Comparison of ENCODE assay signal across 11 cellular contexts in the genomic region with DNA sequence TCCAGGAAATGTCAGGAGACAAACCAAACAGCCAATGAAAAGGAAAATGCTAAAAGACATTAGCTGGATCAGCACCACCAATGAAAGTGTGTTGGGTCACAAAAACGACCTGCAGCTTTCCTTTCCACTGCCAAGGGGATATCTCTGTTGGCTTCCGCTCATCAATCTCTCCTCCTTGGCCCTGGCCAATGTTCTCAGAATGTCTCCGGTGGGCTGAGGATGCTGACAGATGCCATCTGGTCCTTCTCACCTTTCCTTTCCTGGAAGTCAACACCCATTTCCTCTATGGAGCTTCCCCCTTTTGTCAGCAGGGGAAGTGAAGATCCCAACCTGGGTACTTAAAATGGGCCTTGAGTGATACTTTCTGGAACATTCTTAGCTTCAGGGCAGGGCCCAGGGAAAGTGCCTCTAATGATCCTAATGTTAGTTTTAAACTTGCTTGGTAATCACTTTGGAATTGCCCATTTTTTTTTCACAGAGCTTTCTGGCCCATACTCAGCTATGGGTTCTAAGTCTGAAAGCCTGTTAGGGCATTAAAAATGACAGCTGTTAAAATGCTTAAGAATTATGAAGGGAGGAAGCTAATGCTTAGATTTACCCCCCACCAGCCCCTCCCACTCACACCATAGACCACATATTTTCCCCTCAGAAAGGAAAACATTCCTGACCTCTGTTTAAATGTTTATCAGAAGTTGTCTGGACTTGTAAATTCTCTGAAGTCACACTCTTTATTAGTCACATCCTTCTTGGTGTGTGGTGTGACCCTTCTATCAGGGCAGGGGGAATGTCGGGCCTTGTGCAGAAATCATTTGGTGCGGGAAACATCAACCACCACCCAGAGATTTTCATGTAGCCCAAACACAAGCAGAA. TPM values are rescaled to one million over a fixed set of nuclear protein-coding genes. Genes with fewer than 3 reads are reported as not detected.
DNase-seq lines count a peak whose midpoint lies in the region; ATAC-seq, FAIRE-seq and TF ChIP-seq lines count a peak whose summit lies in the region.
"Had no signal": no experiment of that assay in that cellular context is flagged by ENCODE, and none has a peak within 500 bp of the region (broad histone marks: within the 10 kb centered on the region; RNA-seq: fewer than 3 reads in every experiment).

No MANE protein-coding gene starts in this region.

- H3K4me3 Mint-ChIP-seq in MCF 10A (ENCODE audit: unreplicated experiment): peak overlapping the region; percentile 3
- H3K4me3 Mint-ChIP-seq: activated CD4-positive, alpha-beta T cell treated with anti-CD3 and anti-CD28 coated beads, Interleukin-2, amount 10 ng/mL, durations not matched to agents 24 days and 14 days had no signal

- BruUV-seq in MCF 10A (replicated peaks; lab: Mats Ljungman, UMichigan): TSS peak; percentile 41

- CTCF ChIA-PET in HEK293 (lab: Yijun Ruan, JAX) (interaction anchor here (0.5 to 1.6 kb wide), 6 partner anchors 8 to 82 kb away, joined by 3 to 5 read pairs (median 3); no protein-coding TSS in a partner anchor), MCF 10A (lab: Yijun Ruan, JAX) (interaction anchor here (0.7 to 1.7 kb wide), 4 partner anchors 12 to 222 kb away, joined by 3 to 11 read pairs (median 4); no protein-coding TSS in a partner anchor)

- no peak overlapping the region for H3K4me3 ChIP-seq in HEK293 (ENCODE audit: low read depth, low read length)
- no peak overlapping the region for H3K4me3 ChIP-seq in kidney (ENCODE audit: low read length in 2 of 2)
- H3K4me3 ChIP-seq in spleen: no peak overlapping the region

- 44 to 57% (median 48%) methylated on average over 5 of the region's 5 CpGs for WGBS in spleen, 5 donors

- peak; percentile 85 for DNase-seq in MCF 10A (ENCODE audit: unreplicated experiment)
- peak; percentile 82 for DNase-seq in kidney
- no peak for DNase-seq in spleen
- DNase-seq in SK-N-DZ (ENCODE audit: low spot score): no peak
- DNase-seq: activated CD4-positive, alpha-beta T cell treated with anti-CD3 and anti-CD28 coated beads, Interleukin-2, amount 10 ng/mL, durations not matched to agents 24 days and 14 days; Kasumi-1; left colon had no signal

- peak overlapping the region; percentile 69 for H3K27ac ChIP-seq in HEK293 (ENCODE audit: extremely low read depth, low read depth, low read length)
- peak overlapping the region; percentile 93 to 95 for H3K27ac ChIP-seq in kidney (ENCODE audit: low read depth in 2 of 2, low read length in 2 of 2)
- peak overlapping the region; percentile 21 to 84 (median 78) for H3K27ac ChIP-seq in spleen

- no peaks in the 10 kb centered on the region for H3K27me3 Mint-ChIP-seq in MCF 10A (ENCODE audit: insufficient read depth, unreplicated experiment)

- H3K9ac ChIP-seq in kidney (ENCODE audit: low read length in 2 of 2): peak overlapping the region in 1 of 2 donors; percentile 54

- peaks cover 38% of the 10 kb centered on the region for H3K4me1 Mint-ChIP-seq in MCF 10A (ENCODE audit: insufficient read depth, unreplicated experiment)
- H3K4me1 Mint-ChIP-seq: activated CD4-positive, alpha-beta T cell treated with anti-CD3 and anti-CD28 coated beads, Interleukin-2, amount 10 ng/mL, durations not matched to agents 24 days and 14 days had no signal

- TF ChIP-seq POLR2A in spleen (IDR thresholded peaks at IDR 0.05): no peak

- no peaks in the 10 kb centered on the region for H3K27me3 ChIP-seq in spleen (replicated peaks in 1 of 7)

- FAIRE-seq in kidney (lab: Jason Lieb, UNC): peak; percentile 88

- TF ChIP-seq CTCF in HEK293 (tag by site-specific recombination; IDR thresholded peaks at IDR 0.05) (no peak), MCF 10A (IDR thresholded peaks at IDR 0.05; ENCODE audit: unreplicated experiment) (no peak), kidney (IDR thresholded peaks at IDR 0.05; ENCODE audit: borderline replicate concordance, extremely low read depth, insufficient read depth) (no peak), spleen (IDR thresholded peaks at IDR 0.05 in 8 of 11, conservative IDR thresholded peaks at IDR 0.05 in 3 of 11) (no peak)

- intact Hi-C loops in MCF 10A (cut with micrococcal nuclease): no loop called here
- intact Hi-C loops in kidney (cut with DNase I): no loop called here
- intact Hi-C loops in spleen (cut with DNase I; ENCODE audit: low total_unique reads): no loop called here

- no peaks in the 10 kb centered on the region for H3K9me3 ChIP-seq in HEK293 (ENCODE audit: control insufficient read depth, insufficient read depth, low read depth, low read length)
- H3K9me3 ChIP-seq in kidney (ENCODE audit: control insufficient read depth in 1 of 2, low read length in 2 of 2): no peaks in the 10 kb centered on the region
- H3K9me3 ChIP-seq in spleen: no peaks in the 10 kb centered on the region

- ATAC-seq in GM21619 (IDR thresholded peaks at IDR 0.05; ENCODE audit: unreplicated experiment): no peak
- no peak for ATAC-seq in HG03457 (IDR thresholded peaks at IDR 0.05; ENCODE audit: unreplicated experiment)
- ATAC-seq in GM21390 (IDR thresholded peaks at IDR 0.05; ENCODE audit: unreplicated experiment): no peak
- ATAC-seq: left colon had no signal

- H3K4me1 ChIP-seq in HEK293 (ENCODE audit: control insufficient read depth, insufficient read depth, low read length) (peaks cover 8% of the 10 kb centered on the region), kidney (ENCODE audit: control insufficient read depth in 1 of 2, insufficient read depth in 1 of 2, low read depth in 1 of 2, low read length in 2 of 2) (peaks cover 39 to 82% of the 10 kb centered on the region in 2 donors), spleen (peaks cover 5 to 75% (median 34%) of the 10 kb centered on the region in 6 donors)

- no peaks in the 10 kb centered on the region for H3K36me3 ChIP-seq in HEK293 (ENCODE audit: control insufficient read depth in 2 of 2, insufficient read depth in 1 of 2, low read length in 2 of 2)
- peaks cover 0 to 3% of the 10 kb centered on the region in 2 donors for H3K36me3 ChIP-seq in kidney (ENCODE audit: control insufficient read depth in 1 of 2, insufficient read depth in 2 of 2, low read length in 2 of 2)
- peaks cover 0 to 3% (median 0%) of the 10 kb centered on the region in 6 donors for H3K36me3 ChIP-seq in spleen

- no peaks in the 10 kb centered on the region for H3K36me3 Mint-ChIP-seq in MCF 10A (ENCODE audit: insufficient read depth, unreplicated experiment)

- peak overlapping the region; percentile 93 for H3K27ac Mint-ChIP-seq in MCF 10A (ENCODE audit: low read depth, unreplicated experiment)
- H3K27ac Mint-ChIP-seq: activated CD4-positive, alpha-beta T cell treated with anti-CD3 and anti-CD28 coated beads, Interleukin-2, amount 10 ng/mL, durations not matched to agents 24 days and 14 days had no signal

- POLR2A ChIA-PET in HEK293 (lab: Yijun Ruan, JAX) (interaction anchor here (0.5 to 2.1 kb wide), 10 partner anchors 9 to 103 kb away, joined by 3 to 11 read pairs (median 4); a partner anchor contains a TSS), MCF 10A (lab: Yijun Ruan, JAX) (interaction anchor here (0.7 to 8.7 kb wide), 15 partner anchors 9 to 168 kb away, joined by 3 to 61 read pairs (median 5); a partner anchor contains a TSS)

- H3K9me3 Mint-ChIP-seq in MCF 10A (ENCODE audit: unreplicated experiment): peaks cover 10% of the 10 kb centered on the region
- H3K9me3 Mint-ChIP-seq: activated CD4-positive, alpha-beta T cell treated with anti-CD3 and anti-CD28 coated beads, Interleukin-2, amount 10 ng/mL, durations not matched to agents 24 days and 14 days had no signal

TF ChIP-seq in HEK293, 187 proteins besides CTCF, POLR2A, EP300 and RAD21 (continues in another document):
- TF ChIP-seq, protein P1, sequence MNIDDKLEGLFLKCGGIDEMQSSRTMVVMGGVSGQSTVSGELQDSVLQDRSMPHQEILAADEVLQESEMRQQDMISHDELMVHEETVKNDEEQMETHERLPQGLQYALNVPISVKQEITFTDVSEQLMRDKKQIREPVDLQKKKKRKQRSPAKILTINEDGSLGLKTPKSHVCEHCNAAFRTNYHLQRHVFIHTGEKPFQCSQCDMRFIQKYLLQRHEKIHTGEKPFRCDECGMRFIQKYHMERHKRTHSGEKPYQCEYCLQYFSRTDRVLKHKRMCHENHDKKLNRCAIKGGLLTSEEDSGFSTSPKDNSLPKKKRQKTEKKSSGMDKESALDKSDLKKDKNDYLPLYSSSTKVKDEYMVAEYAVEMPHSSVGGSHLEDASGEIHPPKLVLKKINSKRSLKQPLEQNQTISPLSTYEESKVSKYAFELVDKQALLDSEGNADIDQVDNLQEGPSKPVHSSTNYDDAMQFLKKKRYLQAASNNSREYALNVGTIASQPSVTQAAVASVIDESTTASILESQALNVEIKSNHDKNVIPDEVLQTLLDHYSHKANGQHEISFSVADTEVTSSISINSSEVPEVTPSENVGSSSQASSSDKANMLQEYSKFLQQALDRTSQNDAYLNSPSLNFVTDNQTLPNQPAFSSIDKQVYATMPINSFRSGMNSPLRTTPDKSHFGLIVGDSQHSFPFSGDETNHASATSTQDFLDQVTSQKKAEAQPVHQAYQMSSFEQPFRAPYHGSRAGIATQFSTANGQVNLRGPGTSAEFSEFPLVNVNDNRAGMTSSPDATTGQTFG (tag by site-specific recombination; IDR thresholded peaks at IDR 0.05; ENCODE audit: borderline replicate concordance): no peak
- TF ChIP-seq ZNF596 (tag by site-specific recombination; IDR thresholded peaks at IDR 0.05) (no peak), ZNF510 (tag by site-specific recombination; IDR thresholded peaks at IDR 0.05; ENCODE audit: insufficient replicate concordance) (no peak)

RNA-seq across cellular contexts. Expression of a gene that starts 29.2 kb away (rescaled TPM):
- 55.2 and 61.9 TPM in 2 replicates for total RNA-seq in MCF 10A (2022)
- 1,703 TPM for total RNA-seq in kidney
- polyA plus RNA-seq in kidney (ENCODE audit: insufficient read depth, low read depth, low replicate concordance): 2,157 TPM
- 100 to 1,000 TPM; 450 to 947 (median 589) TPM for total RNA-seq in spleen
- polyA plus RNA-seq in spleen: 100 to 1,000 TPM; 127 to 444 (median 249) TPM
- not detected in 2 replicates for polyA plus RNA-seq in SK-N-DZ (2014; cell fraction: cytosol; rRNA removed)
- polyA plus RNA-seq in SK-N-DZ (2014; cell fraction: nucleus; rRNA removed): not detected in 2 replicates
- total RNA-seq: activated CD4-positive, alpha-beta T cell treated with anti-CD3 and anti-CD28 coated beads, Interleukin-2, amount 10 ng/mL, durations not matched to agents 24 days and 14 days had no signal

Comparison
In these comparisons a context has a peak if more than half of its experiments do, and no peak if none do; other contexts are left out.
1. DNase-seq: peak in MCF 10A (single experiment) and kidney (single experiment); none in spleen (single experiment) and SK-N-DZ (single experiment).
2. Peak in every context shown above with its lines, with median percentiles within 50 percentile points of each other: H3K27ac ChIP-seq.